8 cellular contexts compared by ENCODE assay signal in genomic region chr11:8681837-8682218, GRCh38. TPM values are rescaled to one million over a fixed set of nuclear protein-coding genes. Genes with fewer than 3 reads are reported as not detected.
DNase-seq lines count a peak whose midpoint lies in the region; ATAC-seq and TF ChIP-seq lines count a peak whose summit lies in the region.

No MANE protein-coding gene starts in this region.

- no peaks in the 10 kb centered on the region for H3K27me3 Mint-ChIP-seq in stimulated activated naive CD8-positive, alpha-beta T cell treated with anti-CD3 and anti-CD28 coated beads, Interleukin-15, Interleukin-2, amounts not matched to agents 100 ng/mL and 50 ng/mL, for 24 hours

- TF ChIP-seq CTCF in cardiac fibroblast (IDR thresholded peaks at IDR 0.05; ENCODE audit: low read depth, low read length), result no peak

- ATAC-seq in stimulated activated naive CD8-positive, alpha-beta T cell treated with anti-CD3 and anti-CD28 coated beads, Interleukin-15, Interleukin-2, amounts not matched to agents 100 U/mL and 50 U/mL, for 24 hours, result no peak
- ATAC-seq in GM19467 (IDR thresholded peaks at IDR 0.05; ENCODE audit: unreplicated experiment), result no peak
- ATAC-seq in HG03196 (IDR thresholded peaks at IDR 0.05; ENCODE audit: unreplicated experiment), result no peak
- no peak for ATAC-seq in HG02852 (IDR thresholded peaks at IDR 0.05; ENCODE audit: unreplicated experiment)

- H3K9me3 Mint-ChIP-seq in stimulated activated naive CD8-positive, alpha-beta T cell treated with anti-CD3 and anti-CD28 coated beads, Interleukin-15, Interleukin-2, amounts not matched to agents 100 ng/mL and 50 ng/mL, for 24 hours, result no peaks in the 10 kb centered on the region

- H3K4me1 Mint-ChIP-seq in stimulated activated naive CD8-positive, alpha-beta T cell treated with anti-CD3 and anti-CD28 coated beads, Interleukin-15, Interleukin-2, amounts not matched to agents 100 ng/mL and 50 ng/mL, for 24 hours (ENCODE audit: low read depth), result peaks cover 52% of the 10 kb centered on the region

- H3K36me3 ChIP-seq in mucosa of rectum (ENCODE audit: control insufficient read depth in 2 of 2, insufficient read depth in 2 of 2, low read length in 2 of 2), result peaks cover 32 to 33% of the 10 kb centered on the region in 2 donors

- H3K9me3 ChIP-seq in mucosa of rectum (ENCODE audit: control insufficient read depth in 2 of 2, low read length in 2 of 2), result no peaks in the 10 kb centered on the region

- H3K27me3 ChIP-seq in mucosa of rectum (ENCODE audit: control insufficient read depth in 2 of 2, insufficient read depth in 2 of 2, low read length in 2 of 2), result no peaks in the 10 kb centered on the region

- H3K36me3 Mint-ChIP-seq in stimulated activated naive CD8-positive, alpha-beta T cell treated with anti-CD3 and anti-CD28 coated beads, Interleukin-15, Interleukin-2, amounts not matched to agents 100 ng/mL and 50 ng/mL, for 24 hours (ENCODE audit: low read depth), result peaks cover 83% of the 10 kb centered on the region

- H3K4me3 ChIP-seq in cardiac fibroblast (replicated peaks in 1 of 2; ENCODE audit: low read depth in 2 of 2, low read length in 2 of 2) (peak overlapping the region; percentile 96 to 98), mucosa of rectum (ENCODE audit: low read length in 2 of 2) (peak overlapping the region; percentile 94 to 97)

- H3K27ac Mint-ChIP-seq in stimulated activated naive CD8-positive, alpha-beta T cell treated with anti-CD3 and anti-CD28 coated beads, Interleukin-15, Interleukin-2, amounts not matched to agents 100 ng/mL and 50 ng/mL, for 24 hours, result peak overlapping the region; percentile 99

- H3K4me3 Mint-ChIP-seq in stimulated activated naive CD8-positive, alpha-beta T cell treated with anti-CD3 and anti-CD28 coated beads, Interleukin-15, Interleukin-2, amounts not matched to agents 100 ng/mL and 50 ng/mL, for 24 hours, result peak overlapping the region; percentile 97

- peak overlapping the region; percentile 97 to 98 for H3K27ac ChIP-seq in mucosa of rectum (ENCODE audit: low read depth in 2 of 2, low read length in 2 of 2)

- H3K4me1 ChIP-seq in mucosa of rectum (ENCODE audit: control insufficient read depth in 2 of 2, insufficient read depth in 2 of 2, low read length in 2 of 2), result peaks cover 17 to 19% of the 10 kb centered on the region in 2 donors

- H3K9ac ChIP-seq in mucosa of rectum (ENCODE audit: low read depth in 1 of 2, low read length in 2 of 2), result peak overlapping the region; percentile 98 to 100

- no peak for DNase-seq in stimulated activated naive CD8-positive, alpha-beta T cell treated with anti-CD3 and anti-CD28 coated beads, Interleukin-15, Interleukin-2, amounts not matched to agents 100 U/mL and 50 U/mL, for 24 hours
- DNase-seq in cardiac fibroblast (ENCODE audit: low read depth in 2 of 2) (no peak), H4 (ENCODE audit: low spot score) (no peak)

RNA-seq across cellular contexts. Expression of gene TRIM66, which starts 0.6 kb away (rescaled TPM):
- 1.8 and 3.4 TPM in 2 replicates for total RNA-seq in H4 (2014; rRNA removed; shearing (Covaris generic))

RNA-seq across cellular contexts. Expression of gene RPL27A, which starts 0.8 kb away (rescaled TPM):
- 1,580 and 1,699 TPM in 2 replicates for total RNA-seq in H4 (2014; rRNA removed; shearing (Covaris generic))
